ENCODE assay signal across 1 cellular context in genomic region chr6:4128748-4129147, GRCh38.
A peak's percentile ranks its signal among the peaks of the same experiment; 100 is the strongest.
TF ChIP-seq lines count a peak whose summit lies in the region.

No MANE protein-coding gene starts in this region.

TF ChIP-seq in K562, 482 proteins besides CTCF, POLR2A, EP300 and RAD21 (continued from another document):
- TF ChIP-seq ESRRB (CRISPR knock-in tag; IDR thresholded peaks at IDR 0.05; ENCODE audit: borderline replicate concordance) (no peak), NCOR1 (IDR thresholded peaks at IDR 0.05) (peak; percentile 38; the same call in 1 of the 2 replicates), NFIC (IDR thresholded peaks at IDR 0.05) (peak; percentile 10; the same call in 1 of the 2 replicates), CBFA2T3 (IDR thresholded peaks at IDR 0.05) (peak; percentile 63), CBFA2T2 (conservative IDR thresholded peaks at IDR 0.05) (peak; percentile 42), ZMIZ1 (IDR thresholded peaks at IDR 0.05; ENCODE audit: low read depth in 2 of 2, low read length in 2 of 2) (no peak), ARID1B (IDR thresholded peaks at IDR 0.05) (peak; percentile 49), HSF4 (CRISPR knock-in tag; IDR thresholded peaks at IDR 0.05; ENCODE audit: borderline replicate concordance) (no peak), NELFE (IDR thresholded peaks at IDR 0.05; ENCODE audit: insufficient read depth, insufficient read length) (no peak), RCOR1 (IDR thresholded peaks at IDR 0.05; ENCODE audit: borderline replicate concordance in 1 of 2, low read depth in 2 of 2, low read length in 2 of 2) (peak in 1 of 2 experiments; percentile 43; a peak in 1 of 4 replicates), FOSL1 (tag; conservative IDR thresholded peaks at IDR 0.05) (peak; percentile 87), ZNF121 (CRISPR knock-in tag; conservative IDR thresholded peaks at IDR 0.05) (no peak), JUND (IDR thresholded peaks at IDR 0.05; ENCODE audit: borderline replicate concordance, low read depth, low read length) (peak; percentile 29; the same call in 1 of the 2 replicates), JUND (tag; IDR thresholded peaks at IDR 0.05; ENCODE audit: borderline replicate concordance, low read depth, low read length) (no peak; the same call in 2 of the 3 replicates), ZNF41 (CRISPR knock-in tag; conservative IDR thresholded peaks at IDR 0.05) (no peak), MBD2 (IDR thresholded peaks at IDR 0.05; ENCODE audit: borderline replicate concordance, low read depth) (no peak), ZNF785 (CRISPR knock-in tag; IDR thresholded peaks at IDR 0.05) (no peak)
- TF ChIP-seq, protein P1, sequence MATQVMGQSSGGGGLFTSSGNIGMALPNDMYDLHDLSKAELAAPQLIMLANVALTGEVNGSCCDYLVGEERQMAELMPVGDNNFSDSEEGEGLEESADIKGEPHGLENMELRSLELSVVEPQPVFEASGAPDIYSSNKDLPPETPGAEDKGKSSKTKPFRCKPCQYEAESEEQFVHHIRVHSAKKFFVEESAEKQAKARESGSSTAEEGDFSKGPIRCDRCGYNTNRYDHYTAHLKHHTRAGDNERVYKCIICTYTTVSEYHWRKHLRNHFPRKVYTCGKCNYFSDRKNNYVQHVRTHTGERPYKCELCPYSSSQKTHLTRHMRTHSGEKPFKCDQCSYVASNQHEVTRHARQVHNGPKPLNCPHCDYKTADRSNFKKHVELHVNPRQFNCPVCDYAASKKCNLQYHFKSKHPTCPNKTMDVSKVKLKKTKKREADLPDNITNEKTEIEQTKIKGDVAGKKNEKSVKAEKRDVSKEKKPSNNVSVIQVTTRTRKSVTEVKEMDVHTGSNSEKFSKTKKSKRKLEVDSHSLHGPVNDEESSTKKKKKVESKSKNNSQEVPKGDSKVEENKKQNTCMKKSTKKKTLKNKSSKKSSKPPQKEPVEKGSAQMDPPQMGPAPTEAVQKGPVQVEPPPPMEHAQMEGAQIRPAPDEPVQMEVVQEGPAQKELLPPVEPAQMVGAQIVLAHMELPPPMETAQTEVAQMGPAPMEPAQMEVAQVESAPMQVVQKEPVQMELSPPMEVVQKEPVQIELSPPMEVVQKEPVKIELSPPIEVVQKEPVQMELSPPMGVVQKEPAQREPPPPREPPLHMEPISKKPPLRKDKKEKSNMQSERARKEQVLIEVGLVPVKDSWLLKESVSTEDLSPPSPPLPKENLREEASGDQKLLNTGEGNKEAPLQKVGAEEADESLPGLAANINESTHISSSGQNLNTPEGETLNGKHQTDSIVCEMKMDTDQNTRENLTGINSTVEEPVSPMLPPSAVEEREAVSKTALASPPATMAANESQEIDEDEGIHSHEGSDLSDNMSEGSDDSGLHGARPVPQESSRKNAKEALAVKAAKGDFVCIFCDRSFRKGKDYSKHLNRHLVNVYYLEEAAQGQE (CRISPR knock-in tag; IDR thresholded peaks at IDR 0.05; ENCODE audit: low read depth) = no peak
- TF ChIP-seq, protein P2, sequence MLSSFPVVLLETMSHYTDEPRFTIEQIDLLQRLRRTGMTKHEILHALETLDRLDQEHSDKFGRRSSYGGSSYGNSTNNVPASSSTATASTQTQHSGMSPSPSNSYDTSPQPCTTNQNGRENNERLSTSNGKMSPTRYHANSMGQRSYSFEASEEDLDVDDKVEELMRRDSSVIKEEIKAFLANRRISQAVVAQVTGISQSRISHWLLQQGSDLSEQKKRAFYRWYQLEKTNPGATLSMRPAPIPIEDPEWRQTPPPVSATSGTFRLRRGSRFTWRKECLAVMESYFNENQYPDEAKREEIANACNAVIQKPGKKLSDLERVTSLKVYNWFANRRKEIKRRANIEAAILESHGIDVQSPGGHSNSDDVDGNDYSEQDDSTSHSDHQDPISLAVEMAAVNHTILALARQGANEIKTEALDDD (IDR thresholded peaks at IDR 0.05) = 0 out of 2 replicates have a peak, but pooled peaks have one; percentile 41
- TF ChIP-seq, protein P3, sequence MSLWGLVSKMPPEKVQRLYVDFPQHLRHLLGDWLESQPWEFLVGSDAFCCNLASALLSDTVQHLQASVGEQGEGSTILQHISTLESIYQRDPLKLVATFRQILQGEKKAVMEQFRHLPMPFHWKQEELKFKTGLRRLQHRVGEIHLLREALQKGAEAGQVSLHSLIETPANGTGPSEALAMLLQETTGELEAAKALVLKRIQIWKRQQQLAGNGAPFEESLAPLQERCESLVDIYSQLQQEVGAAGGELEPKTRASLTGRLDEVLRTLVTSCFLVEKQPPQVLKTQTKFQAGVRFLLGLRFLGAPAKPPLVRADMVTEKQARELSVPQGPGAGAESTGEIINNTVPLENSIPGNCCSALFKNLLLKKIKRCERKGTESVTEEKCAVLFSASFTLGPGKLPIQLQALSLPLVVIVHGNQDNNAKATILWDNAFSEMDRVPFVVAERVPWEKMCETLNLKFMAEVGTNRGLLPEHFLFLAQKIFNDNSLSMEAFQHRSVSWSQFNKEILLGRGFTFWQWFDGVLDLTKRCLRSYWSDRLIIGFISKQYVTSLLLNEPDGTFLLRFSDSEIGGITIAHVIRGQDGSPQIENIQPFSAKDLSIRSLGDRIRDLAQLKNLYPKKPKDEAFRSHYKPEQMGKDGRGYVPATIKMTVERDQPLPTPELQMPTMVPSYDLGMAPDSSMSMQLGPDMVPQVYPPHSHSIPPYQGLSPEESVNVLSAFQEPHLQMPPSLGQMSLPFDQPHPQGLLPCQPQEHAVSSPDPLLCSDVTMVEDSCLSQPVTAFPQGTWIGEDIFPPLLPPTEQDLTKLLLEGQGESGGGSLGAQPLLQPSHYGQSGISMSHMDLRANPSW (CRISPR knock-in tag; IDR thresholded peaks at IDR 0.05) = no peak
- TF ChIP-seq, protein P4, sequence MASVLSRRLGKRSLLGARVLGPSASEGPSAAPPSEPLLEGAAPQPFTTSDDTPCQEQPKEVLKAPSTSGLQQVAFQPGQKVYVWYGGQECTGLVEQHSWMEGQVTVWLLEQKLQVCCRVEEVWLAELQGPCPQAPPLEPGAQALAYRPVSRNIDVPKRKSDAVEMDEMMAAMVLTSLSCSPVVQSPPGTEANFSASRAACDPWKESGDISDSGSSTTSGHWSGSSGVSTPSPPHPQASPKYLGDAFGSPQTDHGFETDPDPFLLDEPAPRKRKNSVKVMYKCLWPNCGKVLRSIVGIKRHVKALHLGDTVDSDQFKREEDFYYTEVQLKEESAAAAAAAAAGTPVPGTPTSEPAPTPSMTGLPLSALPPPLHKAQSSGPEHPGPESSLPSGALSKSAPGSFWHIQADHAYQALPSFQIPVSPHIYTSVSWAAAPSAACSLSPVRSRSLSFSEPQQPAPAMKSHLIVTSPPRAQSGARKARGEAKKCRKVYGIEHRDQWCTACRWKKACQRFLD (CRISPR knock-in tag; IDR thresholded peaks at IDR 0.05) = 0 out of 2 replicates have a peak, but pooled peaks have one; percentile 8
- TF ChIP-seq, protein P5, sequence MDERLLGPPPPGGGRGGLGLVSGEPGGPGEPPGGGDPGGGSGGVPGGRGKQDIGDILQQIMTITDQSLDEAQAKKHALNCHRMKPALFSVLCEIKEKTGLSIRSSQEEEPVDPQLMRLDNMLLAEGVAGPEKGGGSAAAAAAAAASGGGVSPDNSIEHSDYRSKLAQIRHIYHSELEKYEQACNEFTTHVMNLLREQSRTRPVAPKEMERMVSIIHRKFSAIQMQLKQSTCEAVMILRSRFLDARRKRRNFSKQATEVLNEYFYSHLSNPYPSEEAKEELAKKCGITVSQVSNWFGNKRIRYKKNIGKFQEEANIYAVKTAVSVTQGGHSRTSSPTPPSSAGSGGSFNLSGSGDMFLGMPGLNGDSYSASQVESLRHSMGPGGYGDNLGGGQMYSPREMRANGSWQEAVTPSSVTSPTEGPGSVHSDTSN (CRISPR knock-in tag; IDR thresholded peaks at IDR 0.05; ENCODE audit: low read depth) = no peak
- TF ChIP-seq, protein P5 (tag; conservative IDR thresholded peaks at IDR 0.05; ENCODE audit: low read depth) = no peak
